6 cellular contexts compared by ENCODE assay signal in genomic region chr17:48541036-48541573, GRCh38. TPM values are rescaled to one million over a fixed set of nuclear protein-coding genes. Genes with fewer than 3 reads are reported as not detected.
DNase-seq lines count a peak whose midpoint lies in the region; ATAC-seq and TF ChIP-seq lines count a peak whose summit lies in the region.

No MANE protein-coding gene starts in this region.

- H3K4ac ChIP-seq in mesendoderm (ENCODE audit: low read depth, low read length) = no peak overlapping the region

- TF ChIP-seq CTCF in Caco-2 (IDR thresholded peaks at IDR 0.05; ENCODE audit: insufficient read depth in 1 of 2, low read depth in 1 of 2, low read length in 1 of 2, severe bottlenecking in 1 of 2, unreplicated experiment in 1 of 2) = no peak

- ATAC-seq in activated naive CD8-positive, alpha-beta T cell treated with anti-CD3 and anti-CD28 coated beads, Interleukin-2, amount 10 ng/mL, durations not matched to agents 7 days and 5 days (ENCODE audit: low read depth) = no peak
- no peak for ATAC-seq in HG02763 (IDR thresholded peaks at IDR 0.05; ENCODE audit: unreplicated experiment)

- H3K27me3 ChIP-seq in Caco-2 (replicated peaks; ENCODE audit: control insufficient read depth, insufficient read depth, low read length) = no peaks in the 10 kb centered on the region
- peaks cover 51% of the 10 kb centered on the region for H3K27me3 ChIP-seq in mesendoderm (ENCODE audit: insufficient read depth, low read length, poor library complexity)

- H3K4me3 Mint-ChIP-seq in Caco-2 (ENCODE audit: unreplicated experiment) = peak overlapping the region; percentile 6
- H3K4me3 Mint-ChIP-seq in activated naive CD8-positive, alpha-beta T cell treated with anti-CD3 and anti-CD28 coated beads, Interleukin-2, amount 10 ng/mL, durations not matched to agents 7 days and 5 days = peak overlapping the region; percentile 96

- intact Hi-C loops in Caco-2 (cut with micrococcal nuclease; ENCODE audit: unreplicated experiment) = no loop called here

- H3K27ac Mint-ChIP-seq in Caco-2 (ENCODE audit: unreplicated experiment) = no peak overlapping the region
- peak overlapping the region; percentile 92 for H3K27ac Mint-ChIP-seq in activated naive CD8-positive, alpha-beta T cell treated with anti-CD3 and anti-CD28 coated beads, Interleukin-2, amount 10 ng/mL, durations not matched to agents 7 days and 5 days

- POLR2A ChIA-PET in Caco-2 (lab: Charles Lee) = no interaction called here
- POLR2A ChIA-PET in activated naive CD8-positive, alpha-beta T cell treated with anti-CD3 and anti-CD28 coated beads, Interleukin-2, amount 10 ng/mL, durations not matched to agents 7 days and 5 days (lab: Charles Lee) = interaction anchor here (1.3 to 2.9 kb wide), 6 partner anchors 26 to 41 kb away, joined by 3 to 21 read pairs (median 4); no protein-coding TSS in a partner anchor

- no peak overlapping the region for H2BK15ac ChIP-seq in mesendoderm (replicated peaks; ENCODE audit: low read depth)

- no CpG with 5 or more reads among the region's 12 CpGs for WGBS in mesendoderm (ENCODE audit: extremely low coverage, insufficient coverage, low lambda C conversion rate)

- H3K79me1 ChIP-seq in mesendoderm (ENCODE audit: low read length) = no peaks in the 10 kb centered on the region

- no peak overlapping the region for H3K27ac ChIP-seq in mesendoderm (ENCODE audit: low read depth, low read length)

- peaks cover 8% of the 10 kb centered on the region for H3K27me3 Mint-ChIP-seq in Caco-2 (ENCODE audit: insufficient read depth, unreplicated experiment)
- peaks cover 28% of the 10 kb centered on the region for H3K27me3 Mint-ChIP-seq in activated naive CD8-positive, alpha-beta T cell treated with anti-CD3 and anti-CD28 coated beads, Interleukin-2, amount 10 ng/mL, durations not matched to agents 7 days and 5 days

- peak overlapping the region; percentile 34 for H3K56ac ChIP-seq in mesendoderm (ENCODE audit: low read length)

- no peak overlapping the region for H4K5ac ChIP-seq in mesendoderm (ENCODE audit: low read length)

- H3K36me3 Mint-ChIP-seq in Caco-2 (ENCODE audit: insufficient read depth, unreplicated experiment) = no peaks in the 10 kb centered on the region
- peaks cover 8% of the 10 kb centered on the region for H3K36me3 Mint-ChIP-seq in activated naive CD8-positive, alpha-beta T cell treated with anti-CD3 and anti-CD28 coated beads, Interleukin-2, amount 10 ng/mL, durations not matched to agents 7 days and 5 days

- no TSS peak for BruUV-seq in Caco-2 (replicated peaks; lab: Mats Ljungman, UMichigan)

- CTCF ChIA-PET in Caco-2 (lab: Charles Lee) = no interaction called here

- no peak overlapping the region for H3K4me3 ChIP-seq in Caco-2 (ENCODE audit: low read depth, low read length)
- no peak overlapping the region for H3K4me3 ChIP-seq in mesendoderm (ENCODE audit: low read length)

- H2BK5ac ChIP-seq in mesendoderm (ENCODE audit: low read length) = no peak overlapping the region

- H2BK120ac ChIP-seq in mesendoderm (ENCODE audit: low read depth, low read length) = no peak overlapping the region

- H3K9me3 ChIP-seq in Caco-2 = no peaks in the 10 kb centered on the region

- no peaks in the 10 kb centered on the region for H3K9me3 Mint-ChIP-seq in Caco-2 (ENCODE audit: unreplicated experiment)
- H3K9me3 Mint-ChIP-seq in activated naive CD8-positive, alpha-beta T cell treated with anti-CD3 and anti-CD28 coated beads, Interleukin-2, amount 10 ng/mL, durations not matched to agents 7 days and 5 days = no peaks in the 10 kb centered on the region

- H3K9ac ChIP-seq in mesendoderm (ENCODE audit: low read length) = peak overlapping the region; percentile 32

- no peaks in the 10 kb centered on the region for H3K79me2 ChIP-seq in mesendoderm (ENCODE audit: control insufficient read depth, insufficient read depth, low read length)

- no peak overlapping the region for H4K8ac ChIP-seq in mesendoderm (ENCODE audit: low read depth, low read length)

- H3K18ac ChIP-seq in mesendoderm (ENCODE audit: low read length) = no peak overlapping the region

- H2AK5ac ChIP-seq in mesendoderm (ENCODE audit: low read length) = no peak overlapping the region

- H3K4me1 Mint-ChIP-seq in Caco-2 (ENCODE audit: low read depth, unreplicated experiment) = peaks cover 11% of the 10 kb centered on the region
- peaks cover 29% of the 10 kb centered on the region for H3K4me1 Mint-ChIP-seq in activated naive CD8-positive, alpha-beta T cell treated with anti-CD3 and anti-CD28 coated beads, Interleukin-2, amount 10 ng/mL, durations not matched to agents 7 days and 5 days

- H3K36me3 ChIP-seq in Caco-2 (ENCODE audit: control insufficient read depth, insufficient read depth, low read length) (no peaks in the 10 kb centered on the region), mesendoderm (ENCODE audit: control insufficient read depth, insufficient read depth, low read length) (no peaks in the 10 kb centered on the region)

- DNase-seq in Caco-2 (no peak), mesendoderm (no peak), pons (ENCODE audit: low spot score) (no peak), middle frontal gyrus (ENCODE audit: extremely low spot score, low spot score) (no peak)
- no peak for DNase-seq in activated naive CD8-positive, alpha-beta T cell treated with anti-CD3 and anti-CD28 coated beads, Interleukin-2, amount 10 ng/mL, durations not matched to agents 7 days and 5 days

- H3K23ac ChIP-seq in mesendoderm (ENCODE audit: low read length) = no peak overlapping the region

- H3K4me1 ChIP-seq in Caco-2 = no peaks in the 10 kb centered on the region
- H3K4me1 ChIP-seq in mesendoderm (ENCODE audit: control insufficient read depth, low read depth, low read length) = no peaks in the 10 kb centered on the region

- peak overlapping the region; percentile 46 for H3K4me2 ChIP-seq in mesendoderm (ENCODE audit: low read length)

RNA-seq across cellular contexts. Expression of gene HOXB2, which starts 3.8 kb away (rescaled TPM):
- total RNA-seq in Caco-2 (2022) = 0.65 and 1.1 TPM in 2 replicates
- 10 to 100 TPM; 19.5 to 20.0 TPM for total RNA-seq in activated naive CD8-positive, alpha-beta T cell treated with anti-CD3 and anti-CD28 coated beads, Interleukin-2, amount 10 ng/mL, durations not matched to agents 7 days and 5 days
- 0.03 TPM for polyA plus RNA-seq in mesendoderm (2013, experiment 1 of 2)
- 0.04 TPM for polyA plus RNA-seq in mesendoderm (2013, experiment 2 of 2)

RNA-seq across cellular contexts. Expression of gene HOXB1, which starts 10.3 kb away (rescaled TPM):
- not detected in 2 replicates for total RNA-seq in Caco-2 (2022)
- not detected for total RNA-seq in activated naive CD8-positive, alpha-beta T cell treated with anti-CD3 and anti-CD28 coated beads, Interleukin-2, amount 10 ng/mL, durations not matched to agents 7 days and 5 days
- polyA plus RNA-seq in mesendoderm (2013, experiment 1 of 2) = 0.17 TPM
- polyA plus RNA-seq in mesendoderm (2013, experiment 2 of 2) = 0.18 TPM

RNA-seq across cellular contexts. Expression of gene HOXB4, which starts 37.0 kb away (rescaled TPM):
- 3.4 and 3.9 TPM in 2 replicates for total RNA-seq in Caco-2 (2022)
- total RNA-seq in activated naive CD8-positive, alpha-beta T cell treated with anti-CD3 and anti-CD28 coated beads, Interleukin-2, amount 10 ng/mL, durations not matched to agents 7 days and 5 days = 1 to 10 TPM; 5.3 to 6.4 TPM
- not detected for polyA plus RNA-seq in mesendoderm (2013, experiment 1 of 2)
- not detected for polyA plus RNA-seq in mesendoderm (2013, experiment 2 of 2)

RNA-seq across cellular contexts. Expression of gene HOXB3, which starts 48.9 kb away (rescaled TPM):
- total RNA-seq in Caco-2 (2022) = 7.2 and 10.1 TPM in 2 replicates
- 10 to 100 TPM; 10.5 to 13.6 TPM for total RNA-seq in activated naive CD8-positive, alpha-beta T cell treated with anti-CD3 and anti-CD28 coated beads, Interleukin-2, amount 10 ng/mL, durations not matched to agents 7 days and 5 days
- polyA plus RNA-seq in mesendoderm (2013, experiment 1 of 2) = 0.03 TPM
- not detected for polyA plus RNA-seq in mesendoderm (2013, experiment 2 of 2)

RNA-seq across cellular contexts. Expression of gene HOXB5, which starts 52.5 kb away (rescaled TPM):
- not detected in 2 replicates for total RNA-seq in Caco-2 (2022)
- not detected for total RNA-seq in activated naive CD8-positive, alpha-beta T cell treated with anti-CD3 and anti-CD28 coated beads, Interleukin-2, amount 10 ng/mL, durations not matched to agents 7 days and 5 days
- polyA plus RNA-seq in mesendoderm (2013, experiment 1 of 2) = not detected
- not detected for polyA plus RNA-seq in mesendoderm (2013, experiment 2 of 2)
